Comparison of ENCODE assay signal across 8 cellular contexts in the genomic region with DNA sequence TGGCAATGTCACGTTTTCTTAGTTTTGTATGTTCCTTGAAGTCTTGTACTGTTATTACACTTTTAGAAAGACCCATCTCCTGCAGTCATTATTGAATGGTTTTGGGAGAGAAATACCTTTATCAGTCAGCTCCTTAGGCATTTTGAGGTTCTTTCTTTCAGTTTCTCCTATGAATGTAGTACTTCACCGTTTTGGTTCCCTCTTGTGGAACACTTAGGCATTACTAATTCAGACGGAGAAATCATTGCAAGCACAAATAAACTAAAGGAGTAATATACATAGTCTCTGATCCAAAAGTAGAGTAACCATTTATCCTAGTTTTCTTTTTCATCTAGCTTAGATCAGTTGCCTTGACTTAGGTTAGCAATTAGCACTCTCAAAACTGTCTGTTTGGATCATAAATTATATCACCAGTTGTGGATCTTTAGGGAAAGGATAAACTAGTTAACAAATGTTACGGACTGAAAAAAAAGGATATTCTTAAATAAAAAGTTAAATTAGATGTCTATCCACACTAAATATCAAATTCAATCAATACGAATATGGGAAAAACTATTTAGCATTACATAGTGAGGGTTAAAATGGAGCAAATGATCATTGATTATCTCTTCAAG.
DNase-seq lines count a peak whose midpoint lies in the region; ATAC-seq lines count a peak whose summit lies in the region.

No MANE protein-coding gene starts in this region.

- H3K9me3 ChIP-seq in mesenchymal stem cell (ENCODE audit: control insufficient read depth, low read length), result no peaks in the 10 kb centered on the region
- H3K9me3 ChIP-seq in MG63, result no peaks in the 10 kb centered on the region

- no peak overlapping the region for H3K18ac ChIP-seq in mesenchymal stem cell (ENCODE audit: low read depth in 1 of 2, low read length in 2 of 2)

- H3K14ac ChIP-seq in mesenchymal stem cell (ENCODE audit: low read length in 2 of 2), result no peak overlapping the region

- peak; percentile 90 for ATAC-seq in GM18861 (IDR thresholded peaks at IDR 0.05; ENCODE audit: unreplicated experiment)
- ATAC-seq in HG03469 (IDR thresholded peaks at IDR 0.05; ENCODE audit: unreplicated experiment), result peak; percentile 52
- no peak for ATAC-seq in HG02642 (IDR thresholded peaks at IDR 0.05; ENCODE audit: poor library complexity, unreplicated experiment)

- H2BK12ac ChIP-seq in mesenchymal stem cell (ENCODE audit: low read length in 2 of 2), result no peak overlapping the region

- no peaks in the 10 kb centered on the region for H3K36me3 ChIP-seq in mesenchymal stem cell (ENCODE audit: control insufficient read depth in 1 of 2, insufficient read depth in 2 of 2, low read depth in 1 of 2, low read length in 2 of 2)
- H3K36me3 ChIP-seq in MG63, result no peaks in the 10 kb centered on the region

- DNase-seq in SHP77 (lab: John Stamatoyannopoulos, UW) (peak; percentile 13 to 26), mesenchymal stem cell (peak; percentile 38), mesenteric fat pad (ENCODE audit: low spot score) (no peak), MG63 (no peak)
- DNase-seq in stimulated activated CD8-positive, alpha-beta memory T cell treated with anti-CD3 and anti-CD28 coated beads, Interleukin-4, amount 100 ng/mL, for 48 hours, result no peak

- no peak overlapping the region for H2BK120ac ChIP-seq in mesenchymal stem cell (ENCODE audit: low read depth, low read length)

- H3K79me1 ChIP-seq in mesenchymal stem cell (replicated peaks; ENCODE audit: low read length, poor library complexity, severe bottlenecking), result no peaks in the 10 kb centered on the region

- H4K8ac ChIP-seq in mesenchymal stem cell (ENCODE audit: low read length), result no peak overlapping the region

- H3K23ac ChIP-seq in mesenchymal stem cell (ENCODE audit: low read length in 2 of 2), result no peak overlapping the region

- WGBS in mesenchymal stem cell, result 48% methylated on average over 3 of the region's 5 CpGs

- H4K91ac ChIP-seq in mesenchymal stem cell (ENCODE audit: low read length), result no peak overlapping the region

- H2BK15ac ChIP-seq in mesenchymal stem cell (ENCODE audit: low read depth, poor library complexity, severe bottlenecking), result no peak overlapping the region

- no peak overlapping the region for H2AFZ ChIP-seq in mesenchymal stem cell (ENCODE audit: low read depth, low read length)

- no peak overlapping the region for H3K27ac ChIP-seq in mesenchymal stem cell (ENCODE audit: low read length, poor library complexity, severe bottlenecking)

- no peak overlapping the region for H3K4me2 ChIP-seq in mesenchymal stem cell (ENCODE audit: low read length, poor library complexity, severe bottlenecking)

- H3K27me3 ChIP-seq in mesenchymal stem cell (ENCODE audit: control insufficient read depth in 1 of 2, insufficient read depth in 1 of 2, low read length in 2 of 2), result no peaks in the 10 kb centered on the region
- no peaks in the 10 kb centered on the region for H3K27me3 ChIP-seq in MG63

- no peak overlapping the region for H2BK5ac ChIP-seq in mesenchymal stem cell (ENCODE audit: low read depth, low read length, poor library complexity, severe bottlenecking)

- no peak overlapping the region for H3K9ac ChIP-seq in mesenchymal stem cell (ENCODE audit: low read length)

- H3K4me3 ChIP-seq in mesenchymal stem cell (ENCODE audit: insufficient read depth in 1 of 2, low read depth in 1 of 2, low read length in 2 of 2) (no peak overlapping the region), MG63 (no peak overlapping the region)

- H2AK5ac ChIP-seq in mesenchymal stem cell (ENCODE audit: low read length, severe bottlenecking), result no peak overlapping the region

- no peak overlapping the region for H3K4ac ChIP-seq in mesenchymal stem cell (ENCODE audit: low read depth in 1 of 2, low read length in 2 of 2)

- no peaks in the 10 kb centered on the region for H3K4me1 ChIP-seq in mesenchymal stem cell (ENCODE audit: control insufficient read depth, insufficient read depth, low read depth, low read length)

Comparison
In these comparisons a context has a peak if more than half of its experiments do, and no peak if none do; other contexts are left out.
1. DNase-seq: peak in SHP77 (2 of 2) and mesenchymal stem cell (single experiment); none in stimulated activated CD8-positive, alpha-beta memory T cell treated with anti-CD3 and anti-CD28 coated beads, Interleukin-4, amount 100 ng/mL, for 48 hours (single experiment), mesenteric fat pad (single experiment) and MG63 (single experiment).